7 cellular contexts compared by ENCODE assay signal in the genomic region with DNA sequence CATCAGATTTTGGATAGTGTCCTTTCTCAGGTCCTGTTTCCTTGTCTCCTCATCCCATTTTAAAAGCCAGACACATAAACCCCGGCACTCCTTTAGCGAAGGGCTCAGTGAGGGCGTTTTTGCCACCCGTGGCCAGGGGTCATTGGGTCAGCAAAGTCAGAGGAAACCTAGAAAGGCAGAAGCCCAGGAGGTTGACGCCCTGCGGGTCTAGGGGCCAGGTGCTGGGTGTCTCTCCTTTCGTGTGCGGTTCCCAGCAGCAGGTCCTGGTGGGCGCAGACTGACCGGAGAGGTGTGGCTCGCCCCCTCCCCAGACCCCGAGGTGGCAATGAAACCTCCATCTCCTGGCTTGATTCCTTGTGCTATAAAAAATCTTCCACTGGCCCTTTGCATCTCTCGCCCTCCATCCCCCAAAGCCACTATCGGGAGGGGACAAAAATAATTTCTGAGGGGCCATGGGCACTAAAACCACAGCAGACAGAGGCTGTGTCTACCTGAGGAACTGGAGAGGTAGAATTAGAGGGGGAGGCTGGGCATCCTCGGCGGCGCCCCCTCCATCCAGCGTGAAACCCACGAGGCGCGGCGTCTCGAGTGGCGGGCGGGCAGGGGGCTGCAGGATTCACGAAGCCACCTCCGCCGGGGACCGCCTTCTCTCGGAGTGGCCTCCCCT. TPM values are rescaled to one million over a fixed set of nuclear protein-coding genes. Genes with fewer than 3 reads are reported as not detected.
DNase-seq lines count a peak whose midpoint lies in the region; ATAC-seq and TF ChIP-seq lines count a peak whose summit lies in the region.

No MANE protein-coding gene starts in this region.

- H3K27ac Mint-ChIP-seq in GM23338: 0 out of 2 replicates have a peak overlapping the region, but pooled peaks have one; percentile 74
- H3K27ac Mint-ChIP-seq in endodermal cell: peak overlapping the region; percentile 91
- peak overlapping the region in 3 of 6 donors; percentile 28 to 49 (median 28) for H3K27ac Mint-ChIP-seq in naive B cell

- H3K9me3 Mint-ChIP-seq in GM23338 (no peaks in the 10 kb centered on the region), endodermal cell (no peaks in the 10 kb centered on the region), naive B cell (no peaks in the 10 kb centered on the region)

- ATAC-seq in GM23338: peak; percentile 29
- ATAC-seq in naive B cell (ENCODE audit: low read depth in 2 of 2): no peak
- no peak for ATAC-seq in GM21717 (IDR thresholded peaks at IDR 0.05; ENCODE audit: unreplicated experiment)
- no peak for ATAC-seq in HG03432 (IDR thresholded peaks at IDR 0.05; ENCODE audit: unreplicated experiment)

- H3K27me3 ChIP-seq in GM23338 (ENCODE audit: insufficient read depth) (peaks cover 8% of the 10 kb centered on the region; the same call in 1 of the 2 replicates), endodermal cell (ENCODE audit: control insufficient read depth, insufficient read depth, low read length, poor library complexity, severe bottlenecking) (no peaks in the 10 kb centered on the region)

- H3K4me1 ChIP-seq in GM23338 (ENCODE audit: insufficient read depth) (peaks cover 26% of the 10 kb centered on the region), endodermal cell (ENCODE audit: control insufficient read depth, insufficient read depth, low read length) (no peaks in the 10 kb centered on the region)

- H3K27ac ChIP-seq in GM23338 (ENCODE audit: low read depth) (peak overlapping the region; percentile 66; the same call in 1 of the 2 replicates), RWPE1 (peak overlapping the region; percentile 96), endodermal cell (ENCODE audit: low read depth, low read length) (peak overlapping the region; percentile 99)

- no peaks in the 10 kb centered on the region for H3K9me2 ChIP-seq in GM23338 (ENCODE audit: insufficient read depth)

- H3K4me3 ChIP-seq in GM23338 (peak overlapping the region; percentile 86), endodermal cell (ENCODE audit: low read length) (peak overlapping the region; percentile 90)

- H3K36me3 ChIP-seq in GM23338 (ENCODE audit: insufficient read depth) (no peaks in the 10 kb centered on the region), endodermal cell (ENCODE audit: control insufficient read depth, insufficient read depth, low read length) (no peaks in the 10 kb centered on the region)

- no peaks in the 10 kb centered on the region for H3K36me3 Mint-ChIP-seq in GM23338 (ENCODE audit: low read depth)
- no peaks in the 10 kb centered on the region for H3K36me3 Mint-ChIP-seq in endodermal cell (ENCODE audit: low read depth)
- H3K36me3 Mint-ChIP-seq in naive B cell: no peaks in the 10 kb centered on the region

- peak; percentile 47 for DNase-seq in GM23338 (ENCODE audit: low spot score)
- DNase-seq in RWPE1 (ENCODE audit: low spot score): no peak
- peak; percentile 70 for DNase-seq in endodermal cell
- DNase-seq in naive B cell: no peak
- DNase-seq in NCI-H128 (lab: John Stamatoyannopoulos, UW; ENCODE audit: unreplicated experiment): no peak

- H3K9me3 ChIP-seq in endodermal cell (ENCODE audit: control insufficient read depth, low read length): no peaks in the 10 kb centered on the region

- peaks cover 31% of the 10 kb centered on the region for H3K79me2 ChIP-seq in GM23338 (replicated peaks; ENCODE audit: insufficient read depth)

- peak overlapping the region; percentile 90 for H3K4me2 ChIP-seq in GM23338

- H3K27me3 Mint-ChIP-seq in GM23338 (ENCODE audit: insufficient read depth, low read depth, poor library complexity): peaks cover 13% of the 10 kb centered on the region
- H3K27me3 Mint-ChIP-seq in endodermal cell (ENCODE audit: insufficient read depth): no peaks in the 10 kb centered on the region
- H3K27me3 Mint-ChIP-seq in naive B cell: peaks cover 23 to 25% (median 25%) of the 10 kb centered on the region in 3 donors

- H2AFZ ChIP-seq in GM23338: peak overlapping the region; percentile 83

- POLR2A ChIA-PET in RWPE1 (lab: Yijun Ruan, JAX; ENCODE audit: low non-redundant PET): no interaction called here

- no peaks in the 10 kb centered on the region for H4K20me1 ChIP-seq in GM23338 (replicated peaks; ENCODE audit: insufficient read depth)

- CTCF ChIA-PET in RWPE1 (lab: Yijun Ruan, JAX): no interaction called here

- H3K9ac ChIP-seq in endodermal cell (ENCODE audit: extremely low read depth, low read length, poor library complexity, severe bottlenecking): peak overlapping the region; percentile 83

- TF ChIP-seq CTCF in GM23338 (conservative IDR thresholded peaks at IDR 0.05; ENCODE audit: low read depth in 2 of 2) (no peak), RWPE1 (conservative IDR thresholded peaks at IDR 0.05; ENCODE audit: low read depth) (no peak), endodermal cell (conservative IDR thresholded peaks at IDR 0.05) (no peak)

- peak overlapping the region; percentile 87 for H3K4me3 Mint-ChIP-seq in GM23338
- H3K4me3 Mint-ChIP-seq in endodermal cell: peak overlapping the region; percentile 82
- peak overlapping the region; percentile 69 to 92 (median 79) for H3K4me3 Mint-ChIP-seq in naive B cell

- H3K4me1 Mint-ChIP-seq in GM23338: peaks cover 21% of the 10 kb centered on the region
- H3K4me1 Mint-ChIP-seq in endodermal cell: peaks cover 29% of the 10 kb centered on the region
- peaks cover 4 to 14% (median 11%) of the 10 kb centered on the region in 3 donors for H3K4me1 Mint-ChIP-seq in naive B cell

- H3F3A ChIP-seq in GM23338 (replicated peaks; ENCODE audit: low read depth): no peaks in the 10 kb centered on the region

- WGBS in endodermal cell (ENCODE audit: insufficient coverage in 1 of 2, insufficient read length in 1 of 2), 2 experiments: 2 to 5% methylated on average over 15 to 30 of the region's 30 CpGs

TF ChIP-seq in GM23338, 12 proteins besides CTCF, POLR2A, EP300 and RAD21:
- no peak for TF ChIP-seq EZH2phosphoT487 (IDR thresholded peaks at IDR 0.05; ENCODE audit: unreplicated experiment)
- peak; percentile 71 for TF ChIP-seq POLR2AphosphoS5 (IDR thresholded peaks at IDR 0.05; ENCODE audit: low read depth)
- TF ChIP-seq, protein P1, sequence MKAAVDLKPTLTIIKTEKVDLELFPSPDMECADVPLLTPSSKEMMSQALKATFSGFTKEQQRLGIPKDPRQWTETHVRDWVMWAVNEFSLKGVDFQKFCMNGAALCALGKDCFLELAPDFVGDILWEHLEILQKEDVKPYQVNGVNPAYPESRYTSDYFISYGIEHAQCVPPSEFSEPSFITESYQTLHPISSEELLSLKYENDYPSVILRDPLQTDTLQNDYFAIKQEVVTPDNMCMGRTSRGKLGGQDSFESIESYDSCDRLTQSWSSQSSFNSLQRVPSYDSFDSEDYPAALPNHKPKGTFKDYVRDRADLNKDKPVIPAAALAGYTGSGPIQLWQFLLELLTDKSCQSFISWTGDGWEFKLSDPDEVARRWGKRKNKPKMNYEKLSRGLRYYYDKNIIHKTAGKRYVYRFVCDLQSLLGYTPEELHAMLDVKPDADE (IDR thresholded peaks at IDR 0.05): no peak
- no peak for TF ChIP-seq STAT1 (IDR thresholded peaks at IDR 0.05; ENCODE audit: unreplicated experiment)
- no peak for TF ChIP-seq NANOG (IDR thresholded peaks at IDR 0.05; ENCODE audit: borderline replicate concordance)
TF ChIP-seq in GM23338: peak in this region for 1.

RNA-seq across cellular contexts. Expression of a gene that starts 0.9 kb away (rescaled TPM):
- total RNA-seq in GM23338 (2014; rRNA removed; shearing (Covaris generic)): 15.9 and 18.7 TPM in 2 replicates
- polyA plus RNA-seq in GM23338 (2016; fragmentation: Nextera tagmentation; extraction: Ambion mirVana) (5.4 and 5.7 TPM in 2 replicates), naive B cell (ENCODE audit: low read depth in 6 of 6) (under 1 TPM in 2 of 6 donors, not detected in 4; 0.36 to 0.44 TPM)
- 10 to 100 TPM; 12.1 to 14.8 TPM for total RNA-seq in endodermal cell
- 13.0 TPM for polyA plus RNA-seq in endodermal cell (2013, experiment 1 of 2)
- polyA plus RNA-seq in endodermal cell (2013, experiment 2 of 2): 14.5 TPM

Comparison
In these comparisons a context has a peak if more than half of its experiments do, and no peak if none do; other contexts are left out.
1. DNase-seq: peak in GM23338 (single experiment) and endodermal cell (single experiment); none in RWPE1 (single experiment), naive B cell (single experiment) and NCI-H128 (single experiment).
2. Peak in every context shown above with its lines, with median percentiles within 50 percentile points of each other: H3K27ac ChIP-seq and H3K4me3 Mint-ChIP-seq.